Comparison of ENCODE assay signal across 12 cellular contexts in the genomic region with DNA sequence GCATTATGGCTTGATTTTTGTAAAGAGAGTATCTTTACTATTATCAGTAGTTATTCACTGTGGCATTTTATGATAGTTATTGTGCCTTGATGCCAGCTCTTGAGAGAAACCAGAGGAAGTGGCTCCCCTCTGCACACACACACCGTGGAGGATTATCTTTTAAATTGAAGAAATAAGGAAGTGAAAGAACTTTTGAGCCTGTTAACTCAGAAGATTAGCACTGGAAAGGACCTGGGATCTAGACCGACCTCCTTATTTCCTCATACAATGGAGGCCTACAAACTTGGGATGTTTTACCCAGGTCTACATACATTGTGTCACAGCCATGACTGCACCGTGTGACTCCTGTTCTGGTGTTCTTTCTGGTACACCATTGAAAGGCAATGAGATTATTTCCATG. TPM values are rescaled to one million over a fixed set of nuclear protein-coding genes. Genes with fewer than 3 reads are reported as not detected.
DNase-seq lines count a peak whose midpoint lies in the region; FAIRE-seq and TF ChIP-seq lines count a peak whose summit lies in the region.
"Had no signal": no experiment of that assay in that cellular context is flagged by ENCODE, and none has a peak within 500 bp of the region (broad histone marks: within the 10 kb centered on the region; RNA-seq: fewer than 3 reads in every experiment).

No MANE protein-coding gene starts in this region.

- H3K27me3 ChIP-seq in BLaER1 (no peaks in the 10 kb centered on the region), HL-60 (ENCODE audit: insufficient read depth, poor library complexity, severe bottlenecking) (no peaks in the 10 kb centered on the region)

- peak overlapping the region; percentile 45 for H3K4me2 ChIP-seq in BLaER1

- peak; percentile 14 for FAIRE-seq in GM19239 (lab: Jason Lieb, UNC)

- POLR2A ChIA-PET in activated CD4-positive, alpha-beta memory T cell treated with anti-CD3 and anti-CD28 coated beads for 36 hours (lab: Charles Lee) = interaction anchor here (1.1 kb wide), 1 partner anchor 32 kb away, joined by 3 read pairs; no protein-coding TSS in a partner anchor

- TF ChIP-seq CTCF in HL-60 (IDR thresholded peaks at IDR 0.05; ENCODE audit: insufficient read depth, low read length) = no peak

- CTCF ChIA-PET in activated CD4-positive, alpha-beta memory T cell treated with anti-CD3 and anti-CD28 coated beads for 36 hours (lab: Charles Lee) = interaction anchor here (0.7 to 2.4 kb wide), 4 partner anchors 13 to 57 kb away, joined by 3 to 14 read pairs (median 4); no protein-coding TSS in a partner anchor

- H3K4me3 Mint-ChIP-seq in activated CD4-positive, alpha-beta memory T cell treated with anti-CD3 and anti-CD28 coated beads for 36 hours = no peak overlapping the region
- H3K4me3 Mint-ChIP-seq: brain had no signal

- no peaks in the 10 kb centered on the region; the same call in 1 of the 2 replicates for H3K9me3 ChIP-seq in BLaER1

- H3K36me3 ChIP-seq in BLaER1 = peaks cover 82% of the 10 kb centered on the region

- H3K9ac ChIP-seq in BLaER1 = no peak overlapping the region

- intact Hi-C loops in activated CD4-positive, alpha-beta memory T cell treated with anti-CD3 and anti-CD28 coated beads for 36 hours (cut with micrococcal nuclease) = no loop called here

- H3K4me1 ChIP-seq in BLaER1 = peaks cover 60% of the 10 kb centered on the region

- peaks cover 73% of the 10 kb centered on the region for H3K36me3 Mint-ChIP-seq in activated CD4-positive, alpha-beta memory T cell treated with anti-CD3 and anti-CD28 coated beads for 36 hours

- H3K4me3 ChIP-seq in BLaER1 = no peak overlapping the region
- no peak overlapping the region for H3K4me3 ChIP-seq in HL-60 (replicated peaks; ENCODE audit: insufficient read depth, low read length)

- peaks cover 54% of the 10 kb centered on the region for H4K20me1 ChIP-seq in BLaER1

- H3K4me1 Mint-ChIP-seq in activated CD4-positive, alpha-beta memory T cell treated with anti-CD3 and anti-CD28 coated beads for 36 hours (ENCODE audit: low read depth) = peaks cover 83% of the 10 kb centered on the region
- H3K4me1 Mint-ChIP-seq: brain had no signal

- no peaks in the 10 kb centered on the region for H3K27me3 Mint-ChIP-seq in activated CD4-positive, alpha-beta memory T cell treated with anti-CD3 and anti-CD28 coated beads for 36 hours
- H3K27me3 Mint-ChIP-seq: brain had no signal

- DNase-seq in GM19239 (ENCODE audit: insufficient read length, low spot score) (no peak), HL-60 (ENCODE audit: low read depth in 1 of 2, low spot score in 1 of 2) (peak; percentile 38 to 45), HUDEP-2 (lab: John Stamatoyannopoulos, UW; ENCODE audit: unreplicated experiment in 76 of 76) (no peak), NCI-H2029 treated with DMSO at 0.1 percent for 48 hours (lab: John Stamatoyannopoulos, UW) (no peak), cerebellar cortex (ENCODE audit: low spot score) (no peak), COLO829 (ENCODE audit: low spot score) (no peak)
- no peak for DNase-seq in activated CD4-positive, alpha-beta memory T cell treated with anti-CD3 and anti-CD28 coated beads for 36 hours
- DNase-seq: activated CD4-positive, CD25-positive, alpha-beta regulatory T cell; NCI-H446 had no signal

- H3K27ac ChIP-seq in BLaER1 (no peak overlapping the region; the same call in 1 of the 2 replicates), HL-60 (replicated peaks) (no peak overlapping the region)
- H3K27ac ChIP-seq: C4-2B had no signal

- no peaks in the 10 kb centered on the region for H3K9me3 Mint-ChIP-seq in activated CD4-positive, alpha-beta memory T cell treated with anti-CD3 and anti-CD28 coated beads for 36 hours
- H3K9me3 Mint-ChIP-seq: brain had no signal

- peak overlapping the region; percentile 57 for H3K27ac Mint-ChIP-seq in activated CD4-positive, alpha-beta memory T cell treated with anti-CD3 and anti-CD28 coated beads for 36 hours
- H3K27ac Mint-ChIP-seq: brain had no signal

RNA-seq across cellular contexts. Expression of gene HECA, which starts 40.5 kb away (rescaled TPM):
- total RNA-seq in activated CD4-positive, alpha-beta memory T cell treated with anti-CD3 and anti-CD28 coated beads for 36 hours = 10 to 100 TPM; 75.7 to 76.6 TPM

Comparison
In these comparisons a context has a peak if more than half of its experiments do, and no peak if none do; other contexts are left out.
1. DNase-seq: peak in HL-60 (2 of 2); none in GM19239 (single experiment), activated CD4-positive, alpha-beta memory T cell treated with anti-CD3 and anti-CD28 coated beads for 36 hours (single experiment), HUDEP-2 (0 of 76), NCI-H2029 treated with DMSO at 0.1 percent for 48 hours (single experiment), cerebellar cortex (single experiment) and COLO829 (single experiment).